Comparison of ENCODE assay signal across 14 cellular contexts in the genomic region with DNA sequence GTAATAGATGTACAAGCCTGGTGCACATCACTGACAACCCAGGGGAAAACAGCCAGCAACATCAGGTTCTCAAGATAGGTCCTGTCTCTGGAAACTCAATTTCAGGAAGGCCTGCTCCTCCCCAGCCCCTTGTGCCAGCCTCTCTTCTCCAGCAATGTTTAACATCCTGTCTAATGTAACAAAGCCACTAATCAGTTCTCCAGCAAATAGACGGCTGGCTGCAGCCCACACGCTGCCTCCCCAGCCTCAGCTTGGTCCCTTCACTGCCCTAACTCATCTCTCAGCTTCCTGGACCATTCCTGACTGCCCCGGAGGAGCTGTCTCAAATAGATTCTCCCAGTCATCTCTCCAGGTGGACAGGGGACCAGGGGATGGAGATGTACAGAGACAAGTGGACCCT. TPM values are rescaled to one million over a fixed set of nuclear protein-coding genes. Genes with fewer than 3 reads are reported as not detected.
DNase-seq lines count a peak whose midpoint lies in the region; ATAC-seq, FAIRE-seq and TF ChIP-seq lines count a peak whose summit lies in the region.
"Had no signal": no experiment of that assay in that cellular context is flagged by ENCODE, and none has a peak within 500 bp of the region (broad histone marks: within the 10 kb centered on the region; RNA-seq: fewer than 3 reads in every experiment).

No MANE protein-coding gene starts in this region.

- H3K4me1 ChIP-seq in A549 (peaks cover 57% of the 10 kb centered on the region), SJSA1 (replicated peaks) (peaks cover 61% of the 10 kb centered on the region), foreskin keratinocyte (peaks cover 54% of the 10 kb centered on the region), rectal smooth muscle tissue (ENCODE audit: control insufficient read depth, insufficient read depth, low read length) (peaks cover 70% of the 10 kb centered on the region)

- ATAC-seq in A549 (no peak), foreskin keratinocyte (no peak), HG02642 (IDR thresholded peaks at IDR 0.05; ENCODE audit: poor library complexity, unreplicated experiment) (no peak), GM19395 (IDR thresholded peaks at IDR 0.05; ENCODE audit: unreplicated experiment) (no peak)

- POLR2A ChIA-PET in A549 (lab: Yijun Ruan, JAX): interaction anchor here (0.6 kb wide), 1 partner anchor 151 kb away, joined by 3 read pairs; no protein-coding TSS in a partner anchor

- DNase-seq in A549 (ENCODE audit: low read depth in 1 of 2, low spot score in 1 of 2) (no peak), SJSA1 (ENCODE audit: low read depth in 1 of 2, low spot score in 2 of 2) (no peak), foreskin keratinocyte (no peak), NCI-H2227 (lab: John Stamatoyannopoulos, UW; ENCODE audit: unreplicated experiment) (no peak), NCI-H2196 (lab: John Stamatoyannopoulos, UW; ENCODE audit: unreplicated experiment) (no peak)
- DNase-seq: activated B cell treated with CpG ODN at 0.5 μM for 24 hours, activated gamma-delta T cell, endodermal cell, NCI-H2029, RPMI8226 had no signal

- H3K36me3 ChIP-seq in SJSA1 (peaks cover 10% of the 10 kb centered on the region), rectal smooth muscle tissue (ENCODE audit: control insufficient read depth, insufficient read depth, low read length) (no peaks in the 10 kb centered on the region)

- no peak for TF ChIP-seq EP300 in A549 (IDR thresholded peaks at IDR 0.05)

- CTCF ChIA-PET in A549 (lab: Yijun Ruan, JAX): interaction anchor here (0.7 to 2.6 kb wide), 6 partner anchors 13 to 594 kb away, joined by 3 to 10 read pairs (median 6); a partner anchor contains a TSS

- no peak overlapping the region for H3K9ac ChIP-seq in rectal smooth muscle tissue (ENCODE audit: low read length)

- TF ChIP-seq CTCF in A549 (IDR thresholded peaks at IDR 0.05) (no peak), foreskin keratinocyte (conservative IDR thresholded peaks at IDR 0.05) (no peak)

- no peak for FAIRE-seq in A549 (lab: Jason Lieb, UNC)
- FAIRE-seq: GM19239 had no signal

- H3K27me3 ChIP-seq in SJSA1 (replicated peaks) (no peaks in the 10 kb centered on the region), foreskin keratinocyte (no peaks in the 10 kb centered on the region), rectal smooth muscle tissue (ENCODE audit: control insufficient read depth, insufficient read depth, low read length) (no peaks in the 10 kb centered on the region)

- TF ChIP-seq RAD21 in A549 (conservative IDR thresholded peaks at IDR 0.05 in 1 of 2, IDR thresholded peaks at IDR 0.05 in 1 of 2): no peak

- H3K4me2 ChIP-seq in A549: peak overlapping the region; percentile 80; the same call in 2 of the 3 replicates

- no peak for TF ChIP-seq POLR2A in A549 (IDR thresholded peaks at IDR 0.05; ENCODE audit: low read length)

- peak overlapping the region; percentile 80 to 92 for H3K27ac ChIP-seq in A549
- H3K27ac ChIP-seq in SJSA1: peak overlapping the region; percentile 92
- peak overlapping the region; percentile 45 for H3K27ac ChIP-seq in foreskin keratinocyte
- H3K27ac ChIP-seq in rectal smooth muscle tissue (ENCODE audit: low read depth, low read length): peak overlapping the region; percentile 97

- 90% methylated on average over 3 of the region's 3 CpGs for WGBS in A549 (ENCODE audit: missing lambda C conversion rate)

- H3K9me3 ChIP-seq in A549 (no peaks in the 10 kb centered on the region), SJSA1 (replicated peaks) (no peaks in the 10 kb centered on the region)

- H3K4me3 ChIP-seq in A549: no peak overlapping the region
- H3K4me3 ChIP-seq in SJSA1: no peak overlapping the region
- H3K4me3 ChIP-seq in rectal smooth muscle tissue (ENCODE audit: low read length): no peak overlapping the region

TF ChIP-seq in A549, 52 proteins besides CTCF, POLR2A, EP300 and RAD21:
- TF ChIP-seq, protein P1, sequence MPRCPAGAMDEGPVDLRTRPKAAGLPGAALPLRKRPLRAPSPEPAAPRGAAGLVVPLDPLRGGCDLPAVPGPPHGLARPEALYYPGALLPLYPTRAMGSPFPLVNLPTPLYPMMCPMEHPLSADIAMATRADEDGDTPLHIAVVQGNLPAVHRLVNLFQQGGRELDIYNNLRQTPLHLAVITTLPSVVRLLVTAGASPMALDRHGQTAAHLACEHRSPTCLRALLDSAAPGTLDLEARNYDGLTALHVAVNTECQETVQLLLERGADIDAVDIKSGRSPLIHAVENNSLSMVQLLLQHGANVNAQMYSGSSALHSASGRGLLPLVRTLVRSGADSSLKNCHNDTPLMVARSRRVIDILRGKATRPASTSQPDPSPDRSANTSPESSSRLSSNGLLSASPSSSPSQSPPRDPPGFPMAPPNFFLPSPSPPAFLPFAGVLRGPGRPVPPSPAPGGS (IDR thresholded peaks at IDR 0.05): no peak
- no peak for TF ChIP-seq RNF2 (IDR thresholded peaks at IDR 0.05; ENCODE audit: borderline replicate concordance, low read depth)
- TF ChIP-seq, protein P2, sequence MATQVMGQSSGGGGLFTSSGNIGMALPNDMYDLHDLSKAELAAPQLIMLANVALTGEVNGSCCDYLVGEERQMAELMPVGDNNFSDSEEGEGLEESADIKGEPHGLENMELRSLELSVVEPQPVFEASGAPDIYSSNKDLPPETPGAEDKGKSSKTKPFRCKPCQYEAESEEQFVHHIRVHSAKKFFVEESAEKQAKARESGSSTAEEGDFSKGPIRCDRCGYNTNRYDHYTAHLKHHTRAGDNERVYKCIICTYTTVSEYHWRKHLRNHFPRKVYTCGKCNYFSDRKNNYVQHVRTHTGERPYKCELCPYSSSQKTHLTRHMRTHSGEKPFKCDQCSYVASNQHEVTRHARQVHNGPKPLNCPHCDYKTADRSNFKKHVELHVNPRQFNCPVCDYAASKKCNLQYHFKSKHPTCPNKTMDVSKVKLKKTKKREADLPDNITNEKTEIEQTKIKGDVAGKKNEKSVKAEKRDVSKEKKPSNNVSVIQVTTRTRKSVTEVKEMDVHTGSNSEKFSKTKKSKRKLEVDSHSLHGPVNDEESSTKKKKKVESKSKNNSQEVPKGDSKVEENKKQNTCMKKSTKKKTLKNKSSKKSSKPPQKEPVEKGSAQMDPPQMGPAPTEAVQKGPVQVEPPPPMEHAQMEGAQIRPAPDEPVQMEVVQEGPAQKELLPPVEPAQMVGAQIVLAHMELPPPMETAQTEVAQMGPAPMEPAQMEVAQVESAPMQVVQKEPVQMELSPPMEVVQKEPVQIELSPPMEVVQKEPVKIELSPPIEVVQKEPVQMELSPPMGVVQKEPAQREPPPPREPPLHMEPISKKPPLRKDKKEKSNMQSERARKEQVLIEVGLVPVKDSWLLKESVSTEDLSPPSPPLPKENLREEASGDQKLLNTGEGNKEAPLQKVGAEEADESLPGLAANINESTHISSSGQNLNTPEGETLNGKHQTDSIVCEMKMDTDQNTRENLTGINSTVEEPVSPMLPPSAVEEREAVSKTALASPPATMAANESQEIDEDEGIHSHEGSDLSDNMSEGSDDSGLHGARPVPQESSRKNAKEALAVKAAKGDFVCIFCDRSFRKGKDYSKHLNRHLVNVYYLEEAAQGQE (IDR thresholded peaks at IDR 0.05): no peak
- TF ChIP-seq CBX8 (IDR thresholded peaks at IDR 0.05): no peak
- TF ChIP-seq NFE2L2 (conservative IDR thresholded peaks at IDR 0.05; ENCODE audit: low read length): no peak
- no peak for TF ChIP-seq JUNB (IDR thresholded peaks at IDR 0.05)
- no peak for TF ChIP-seq RARB (CRISPR knock-in tag; IDR thresholded peaks at IDR 0.05)
- no peak for TF ChIP-seq JUN (IDR thresholded peaks at IDR 0.05)
- TF ChIP-seq SMC3 (IDR thresholded peaks at IDR 0.05): no peak
- no peak for TF ChIP-seq HEYL (CRISPR knock-in tag; IDR thresholded peaks at IDR 0.05)
- TF ChIP-seq, protein P3, sequence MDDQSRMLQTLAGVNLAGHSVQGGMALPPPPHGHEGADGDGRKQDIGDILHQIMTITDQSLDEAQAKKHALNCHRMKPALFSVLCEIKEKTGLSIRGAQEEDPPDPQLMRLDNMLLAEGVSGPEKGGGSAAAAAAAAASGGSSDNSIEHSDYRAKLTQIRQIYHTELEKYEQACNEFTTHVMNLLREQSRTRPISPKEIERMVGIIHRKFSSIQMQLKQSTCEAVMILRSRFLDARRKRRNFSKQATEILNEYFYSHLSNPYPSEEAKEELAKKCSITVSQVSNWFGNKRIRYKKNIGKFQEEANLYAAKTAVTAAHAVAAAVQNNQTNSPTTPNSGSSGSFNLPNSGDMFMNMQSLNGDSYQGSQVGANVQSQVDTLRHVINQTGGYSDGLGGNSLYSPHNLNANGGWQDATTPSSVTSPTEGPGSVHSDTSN (IDR thresholded peaks at IDR 0.05): no peak
- TF ChIP-seq RFX5 (IDR thresholded peaks at IDR 0.05): no peak
- no peak for TF ChIP-seq MAFK (IDR thresholded peaks at IDR 0.05; ENCODE audit: partially characterized antibody)
- no peak for TF ChIP-seq FOXS1 (CRISPR knock-in tag; IDR thresholded peaks at IDR 0.05)
- TF ChIP-seq HOXB5 (CRISPR knock-in tag; IDR thresholded peaks at IDR 0.05): no peak
- TF ChIP-seq EHF (CRISPR knock-in tag; IDR thresholded peaks at IDR 0.05): no peak
- no peak for TF ChIP-seq HDAC2 (IDR thresholded peaks at IDR 0.05)
- no peak for TF ChIP-seq HOXB13 (CRISPR knock-in tag; IDR thresholded peaks at IDR 0.05; ENCODE audit: low read depth)

RNA-seq across cellular contexts. Expression of a gene that starts 37.8 kb away (rescaled TPM):
- polyA plus RNA-seq in A549 (2011; rRNA removed): 798 and 804 TPM in 2 replicates
- 609 and 694 TPM in 2 replicates for polyA plus RNA-seq in A549 (2012; cell fraction: cytosol; rRNA removed)
- polyA plus RNA-seq in A549 (2012; cell fraction: nucleus; rRNA removed): 195 and 210 TPM in 2 replicates
- polyA plus RNA-seq in A549 (2017; fragmentation: RNase III; extraction: RNeasy Plus Mini Kit Qiagen cat#74134 plus additional on column Dnase treatment): 3,543 to 3,937 TPM (median 3,631 TPM) in 3 replicates
- 298 and 338 TPM in 2 replicates for polyA minus RNA-seq in A549 (2011; rRNA and poly(A)+ RNA removed)
- total RNA-seq in SJSA1 (2014; rRNA removed; shearing (Covaris generic)): 367 and 462 TPM in 2 replicates
- total RNA-seq in foreskin keratinocyte: 1,979 and 2,135 TPM in 2 replicates
- polyA plus RNA-seq in foreskin keratinocyte: 3,013 and 3,395 TPM in 2 replicates

RNA-seq across cellular contexts. Expression of a gene that starts 37.9 kb away (rescaled TPM):
- polyA plus RNA-seq in A549 (2011; rRNA removed) (7.7 and 9.8 TPM in 2 replicates), A549 (2017; fragmentation: RNase III; extraction: RNeasy Plus Mini Kit Qiagen cat#74134 plus additional on column Dnase treatment) (2.5 to 3.3 TPM (median 3.0 TPM) in 3 replicates), foreskin keratinocyte (0.40 and 0.45 TPM in 2 replicates)
- 2.9 and 3.5 TPM in 2 replicates for polyA plus RNA-seq in A549 (2012; cell fraction: cytosol; rRNA removed)
- polyA plus RNA-seq in A549 (2012; cell fraction: nucleus; rRNA removed): 16.9 and 21.1 TPM in 2 replicates
- 8.3 and 13.6 TPM in 2 replicates for polyA minus RNA-seq in A549 (2011; rRNA and poly(A)+ RNA removed)
- total RNA-seq in SJSA1 (2014; rRNA removed; shearing (Covaris generic)): 0.63 and 3.1 TPM in 2 replicates
- 2.2 and 2.5 TPM in 2 replicates for total RNA-seq in foreskin keratinocyte

Comparison
In these comparisons a context has a peak if more than half of its experiments do, and no peak if none do; other contexts are left out.
1. H3K27ac ChIP-seq: peak in every context shown above with its lines; median percentile 97 in rectal smooth muscle tissue; 92 in SJSA1; 86 in A549; 45 in foreskin keratinocyte.